8 cellular contexts compared by ENCODE assay signal in genomic region chr2:181892795-181893435, GRCh38. TPM values are rescaled to one million over a fixed set of nuclear protein-coding genes. Genes with fewer than 3 reads are reported as not detected.
DNase-seq lines count a peak whose midpoint lies in the region; TF ChIP-seq lines count a peak whose summit lies in the region.

No MANE protein-coding gene starts in this region.

- H3K4me1 Mint-ChIP-seq in IgD-negative memory B cell (peaks cover 18 to 30% (median 27%) of the 10 kb centered on the region in 3 donors), MCF 10A (ENCODE audit: insufficient read depth, unreplicated experiment) (peaks cover 15% of the 10 kb centered on the region)

- no TSS peak for BruUV-seq in MCF 10A (replicated peaks; lab: Mats Ljungman, UMichigan)

- H3K9me3 Mint-ChIP-seq in IgD-negative memory B cell (no peaks in the 10 kb centered on the region), MCF 10A (ENCODE audit: unreplicated experiment) (no peaks in the 10 kb centered on the region)

- H3K27ac Mint-ChIP-seq in IgD-negative memory B cell, result peak overlapping the region; percentile 25 to 76 (median 30)
- H3K27ac Mint-ChIP-seq in MCF 10A (ENCODE audit: low read depth, unreplicated experiment), result peak overlapping the region; percentile 95

- CTCF ChIA-PET in MCF 10A (lab: Yijun Ruan, JAX), result interaction anchor here (0.6 to 3.2 kb wide), 13 partner anchors 9 to 1675 kb away, joined by 3 to 13 read pairs (median 5); no protein-coding TSS in a partner anchor

- peak overlapping the region; percentile 95 for H3K27ac ChIP-seq in C4-2B

- H3K4me3 Mint-ChIP-seq in IgD-negative memory B cell (peak overlapping the region; percentile 85 to 97 (median 91)), MCF 10A (ENCODE audit: unreplicated experiment) (peak overlapping the region; percentile 92)

- H3K36me3 Mint-ChIP-seq in IgD-negative memory B cell (peaks cover 1% of the 10 kb centered on the region), MCF 10A (ENCODE audit: insufficient read depth, unreplicated experiment) (peaks cover 16% of the 10 kb centered on the region)

- TF ChIP-seq CTCF in C4-2B (conservative IDR thresholded peaks at IDR 0.05) (no peak), MCF 10A (IDR thresholded peaks at IDR 0.05; ENCODE audit: unreplicated experiment) (no peak)

- intact Hi-C loops in MCF 10A (cut with micrococcal nuclease), result loop anchor here (1.0 to 5.0 kb wide), 3 partner anchors 82 to 184 kb away; no protein-coding TSS in a partner anchor

- DNase-seq in MCF 10A (ENCODE audit: unreplicated experiment) (no peak), lung microvascular endothelial cell (ENCODE audit: low read depth in 2 of 2) (peak; percentile 79 to 89), RPMI8226 (no peak), Kasumi-1 (lab: John Stamatoyannopoulos, UW) (no peak), NCI-H2081 treated with DMSO at 0.1 percent for 48 hours (lab: John Stamatoyannopoulos, UW) (no peak)
- no peak for DNase-seq in activated CD4-positive, alpha-beta T cell treated with anti-CD3 and anti-CD28 coated beads for 48 hours

- no peaks in the 10 kb centered on the region for H3K27me3 Mint-ChIP-seq in IgD-negative memory B cell
- no peaks in the 10 kb centered on the region for H3K27me3 Mint-ChIP-seq in MCF 10A (ENCODE audit: insufficient read depth, unreplicated experiment)

- POLR2A ChIA-PET in MCF 10A (lab: Yijun Ruan, JAX), result interaction anchor here (0.7 to 3.7 kb wide), 18 partner anchors 10 to 184 kb away, joined by 3 to 28 read pairs (median 4); no protein-coding TSS in a partner anchor

RNA-seq across cellular contexts. Expression of gene ITPRID2, which starts 1.4 kb away (rescaled TPM):
- 3.7 TPM for polyA plus RNA-seq in IgD-negative memory B cell
- 108 and 114 TPM in 2 replicates for total RNA-seq in MCF 10A (2022)
- 135 and 184 TPM in 2 replicates for total RNA-seq in lung microvascular endothelial cell

Comparison
In these comparisons a context has a peak if more than half of its experiments do, and no peak if none do; other contexts are left out.
1. DNase-seq: peak in lung microvascular endothelial cell (2 of 2); none in MCF 10A (single experiment), RPMI8226 (single experiment), Kasumi-1 (0 of 2), NCI-H2081 treated with DMSO at 0.1 percent for 48 hours (single experiment) and activated CD4-positive, alpha-beta T cell treated with anti-CD3 and anti-CD28 coated beads for 48 hours (single experiment).